In genomic region chr7:92043098-92043497, GRCh38 we compare ENCODE assay signal across 1 cellular context.
TF ChIP-seq lines count a peak whose summit lies in the region.

No MANE protein-coding gene starts in this region.

TF ChIP-seq in WTC11, 78 proteins besides CTCF, POLR2A, EP300 and RAD21 (continued from another document):
- TF ChIP-seq ZNF532 (CRISPR knock-in tag; IDR thresholded peaks at IDR 0.05; ENCODE audit: borderline replicate concordance) (no peak), PRRX2 (CRISPR knock-in tag; IDR thresholded peaks at IDR 0.05) (no peak), CREM (CRISPR knock-in tag; IDR thresholded peaks at IDR 0.05) (no peak), NR2C2 (CRISPR knock-in tag; IDR thresholded peaks at IDR 0.05) (no peak), E2F5 (CRISPR knock-in tag; IDR thresholded peaks at IDR 0.05) (no peak), CBFB (CRISPR knock-in tag; IDR thresholded peaks at IDR 0.05; ENCODE audit: low read depth) (no peak), STAT6 (CRISPR knock-in tag; conservative IDR thresholded peaks at IDR 0.05; ENCODE audit: low read depth) (no peak), ZNF263 (CRISPR knock-in tag; IDR thresholded peaks at IDR 0.05; ENCODE audit: low read depth) (no peak), ZNF423 (CRISPR knock-in tag; IDR thresholded peaks at IDR 0.05) (no peak), MAX (CRISPR knock-in tag; IDR thresholded peaks at IDR 0.05) (no peak), FOXK1 (CRISPR knock-in tag; IDR thresholded peaks at IDR 0.05) (no peak), ETV6 (CRISPR knock-in tag; IDR thresholded peaks at IDR 0.05) (no peak)
